In genomic region chr3:67460841-67461240, GRCh38 we compare ENCODE assay signal across 9 cellular contexts.
"Had no signal": no experiment of that assay in that cellular context is flagged by ENCODE, and none has a peak within 500 bp of the region (broad histone marks: within the 10 kb centered on the region; RNA-seq: fewer than 3 reads in every experiment).

No MANE protein-coding gene starts in this region.

- DNase-seq: activated CD4-positive, alpha-beta T cell treated with anti-CD3 and anti-CD28 coated beads, Interleukin-2, amount 10 ng/mL, durations not matched to agents 7 days and 5 days; activated naive CD8-positive, alpha-beta T cell treated with anti-CD3 and anti-CD28 coated beads, Interleukin-2, amount 10 ng/mL, durations not matched to agents 7 days and 5 days; anterior cingulate cortex; brain microvascular endothelial cell; cerebellar nuclear complex; effector memory CD8-positive, alpha-beta T cell had no signal

- H3K9me3 ChIP-seq: gastroesophageal sphincter had no signal

- H3K4me3 ChIP-seq: gastroesophageal sphincter, lung had no signal

- H3K27ac ChIP-seq: gastroesophageal sphincter had no signal

- H3K4me1 ChIP-seq: gastroesophageal sphincter had no signal

- H3K27me3 ChIP-seq: brain microvascular endothelial cell, gastroesophageal sphincter had no signal

- ATAC-seq: effector memory CD8-positive, alpha-beta T cell; gastroesophageal sphincter; stimulated activated memory B cell treated with anti-CD40 and anti-IgM and Interleukin-4, amounts not matched to agents 10 μg/mL and 1 μg/mL and 100 μg/mL, for 72 hours had no signal

- H3K36me3 ChIP-seq: brain microvascular endothelial cell had no signal
